In the genomic region with DNA sequence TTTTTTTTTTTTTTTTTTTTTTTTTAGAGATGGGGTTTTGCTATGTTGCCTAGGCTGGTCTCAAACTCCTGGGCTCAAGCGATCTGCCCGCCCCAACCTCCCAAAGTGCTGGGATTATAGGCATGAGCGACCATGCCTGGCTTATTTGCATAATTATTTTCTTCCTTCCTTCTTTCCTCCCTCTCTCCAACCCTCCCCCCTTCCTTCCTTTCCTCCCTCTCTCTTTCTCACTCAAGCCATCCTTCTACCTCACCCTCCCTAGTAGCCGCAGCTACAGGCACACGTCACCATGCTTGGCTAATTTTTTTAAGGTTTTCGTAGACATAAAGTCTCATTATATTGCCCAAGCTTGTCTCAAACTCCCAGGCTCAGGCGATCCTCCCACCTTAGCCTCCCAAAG, we compare ENCODE assay signal across 31 cellular contexts.
DNase-seq lines count a peak whose midpoint lies in the region; ATAC-seq, FAIRE-seq and TF ChIP-seq lines count a peak whose summit lies in the region.
"Had no signal": no experiment of that assay in that cellular context is flagged by ENCODE, and none has a peak within 500 bp of the region (broad histone marks: within the 10 kb centered on the region; RNA-seq: fewer than 3 reads in every experiment).

No MANE protein-coding gene starts in this region.

- CTCF ChIA-PET in GM12878 (lab: Yijun Ruan, JAX): interaction anchor here (1.6 to 5.0 kb wide), 2 partner anchors 37 to 157 kb away, joined by 8 to 24 read pairs; partner anchors contain the start of gene SUDS3

- no peak for TF ChIP-seq RAD21 in GM12878 (IDR thresholded peaks at IDR 0.05; ENCODE audit: insufficient read depth, low read depth, low read length)

- H3K27me3 Mint-ChIP-seq in natural killer cell (ENCODE audit: low read depth in 2 of 2) (no peaks in the 10 kb centered on the region), immature natural killer cell (ENCODE audit: low read depth in 3 of 3) (peaks cover 0 to 2% (median 0%) of the 10 kb centered on the region in 3 donors)
- H3K27me3 Mint-ChIP-seq in natural killer cell treated with Interleukin-12 subunit alpha and Interleukin-12 subunit beta and Interleukin-15 and Interleukin-18, amount 100 ng/mL, for 72 hours: no peaks in the 10 kb centered on the region
- H3K27me3 Mint-ChIP-seq: activated naive CD8-positive, alpha-beta T cell treated with anti-CD3 and anti-CD28 coated beads, Interleukin-2, amount 50 U/mL, for 24 hours; activated T-cell treated with anti-CD3 and anti-CD28 coated beads, Interleukin-2, amount 50 U/mL, for 24 hours; CD8-positive, alpha-beta memory T cell; dendritic cell treated with granulocyte-macrophage colony-stimulating factor and Interleukin-4, amounts not matched to agents 40 ng/mL and 50 ng/mL, for 4 days; IgD-negative memory B cell had no signal

- in situ Hi-C loops in GM12878 (cut with MboI): no loop called here

- no peak for FAIRE-seq in GM12878 (lab: Jason Lieb, UNC)
- FAIRE-seq: A204.1, frontal cortex, H1 had no signal

- H3K36me3 ChIP-seq in GM12878 (ENCODE audit: control insufficient read depth in 2 of 2, insufficient read depth in 2 of 2, low read length in 1 of 2): peaks cover 0 to 6% of the 10 kb centered on the region in 2 experiments; a peak in 1 of 4 replicates
- H3K36me3 ChIP-seq in heart left ventricle: peaks cover 0 to 17% (median 7%) of the 10 kb centered on the region in 9 donors
- H3K36me3 ChIP-seq: sigmoid colon, SJSA1, uterus had no signal

- H3K27ac ChIP-seq in GM12878 (ENCODE audit: control insufficient read depth, insufficient read depth) (peak overlapping the region; percentile 58), heart left ventricle (no peak overlapping the region)
- H3K27ac ChIP-seq: psoas muscle, sigmoid colon, SJSA1, uterus had no signal

- ATAC-seq in natural killer cell (no peak), HG03460 (IDR thresholded peaks at IDR 0.05; ENCODE audit: unreplicated experiment) (peak; percentile 54), GM12878 (peak; percentile 66), left colon (no peak), heart left ventricle (no peak)
- no peak for ATAC-seq in natural killer cell treated with Interleukin-12 subunit alpha and Interleukin-12 subunit beta and Interleukin-15 and Interleukin-18, amount 100 ng/mL, for 72 hours
- ATAC-seq: activated naive CD8-positive, alpha-beta T cell treated with anti-CD3 and anti-CD28 coated beads, Interleukin-2, amount 50 U/mL, for 24 hours; left lobe of liver; psoas muscle had no signal

- H3K4me3 ChIP-seq in GM12878: no peak overlapping the region
- no peak overlapping the region for H3K4me3 ChIP-seq in heart left ventricle
- H3K4me3 ChIP-seq: psoas muscle, sigmoid colon, SJSA1, uterus had no signal

- H3K4me1 Mint-ChIP-seq in natural killer cell (no peaks in the 10 kb centered on the region), immature natural killer cell (peaks cover 2 to 10% of the 10 kb centered on the region in 2 donors)
- peaks cover 0 to 5% of the 10 kb centered on the region in 2 donors for H3K4me1 Mint-ChIP-seq in natural killer cell treated with Interleukin-12 subunit alpha and Interleukin-12 subunit beta and Interleukin-15 and Interleukin-18, amount 100 ng/mL, for 72 hours (ENCODE audit: low read depth in 2 of 2)
- H3K4me1 Mint-ChIP-seq: activated naive CD8-positive, alpha-beta T cell treated with anti-CD3 and anti-CD28 coated beads, Interleukin-2, amount 50 U/mL, for 24 hours had no signal

- 41% methylated on average over 7 of the region's 7 CpGs for WGBS in GM12878 (ENCODE audit: insufficient coverage, insufficient replicate concordance, low lambda C conversion rate, missing lambda C conversion rate)
- 92 to 95% (median 95%) methylated on average over 7 of the region's 7 CpGs for WGBS in heart left ventricle, 4 donors

- H3K9me3 Mint-ChIP-seq in natural killer cell: no peaks in the 10 kb centered on the region
- no peaks in the 10 kb centered on the region for H3K9me3 Mint-ChIP-seq in natural killer cell treated with Interleukin-12 subunit alpha and Interleukin-12 subunit beta and Interleukin-15 and Interleukin-18, amount 100 ng/mL, for 72 hours
- H3K9me3 Mint-ChIP-seq in immature natural killer cell: no peaks in the 10 kb centered on the region
- H3K9me3 Mint-ChIP-seq: activated naive CD8-positive, alpha-beta T cell treated with anti-CD3 and anti-CD28 coated beads, Interleukin-2, amount 50 U/mL, for 24 hours; activated T-cell treated with anti-CD3 and anti-CD28 coated beads, Interleukin-2, amount 50 U/mL, for 24 hours; CD8-positive, alpha-beta memory T cell; dendritic cell treated with granulocyte-macrophage colony-stimulating factor and Interleukin-4, amounts not matched to agents 40 ng/mL and 50 ng/mL, for 4 days had no signal

- TF ChIP-seq EP300 in GM12878 (IDR thresholded peaks at IDR 0.05; ENCODE audit: borderline replicate concordance in 1 of 2, control insufficient read depth in 1 of 2, low read depth in 2 of 2, low read length in 2 of 2): no peak

- H3K36me3 Mint-ChIP-seq in natural killer cell: no peaks in the 10 kb centered on the region
- H3K36me3 Mint-ChIP-seq in natural killer cell treated with Interleukin-12 subunit alpha and Interleukin-12 subunit beta and Interleukin-15 and Interleukin-18, amount 100 ng/mL, for 72 hours: no peaks in the 10 kb centered on the region
- peaks cover 4 to 12% (median 10%) of the 10 kb centered on the region in 3 donors for H3K36me3 Mint-ChIP-seq in immature natural killer cell

- H3K4me3 Mint-ChIP-seq in natural killer cell: no peak overlapping the region
- no peak overlapping the region for H3K4me3 Mint-ChIP-seq in natural killer cell treated with Interleukin-12 subunit alpha and Interleukin-12 subunit beta and Interleukin-15 and Interleukin-18, amount 100 ng/mL, for 72 hours
- H3K4me3 Mint-ChIP-seq in immature natural killer cell: no peak overlapping the region
- H3K4me3 Mint-ChIP-seq: activated naive CD8-positive, alpha-beta T cell treated with anti-CD3 and anti-CD28 coated beads, Interleukin-2, amount 50 U/mL, for 24 hours; activated T-cell treated with anti-CD3 and anti-CD28 coated beads, Interleukin-2, amount 50 U/mL, for 24 hours; CD8-positive, alpha-beta memory T cell; dendritic cell treated with granulocyte-macrophage colony-stimulating factor and Interleukin-4, amounts not matched to agents 40 ng/mL and 50 ng/mL, for 4 days had no signal

- TF ChIP-seq POLR2A in GM12878 (IDR thresholded peaks at IDR 0.05; ENCODE audit: low read depth, low read length): no peak
- TF ChIP-seq POLR2A in heart left ventricle (IDR thresholded peaks at IDR 0.05): no peak

- no peak overlapping the region; the same call in 1 of the 2 replicates for H2AFZ ChIP-seq in GM12878 (ENCODE audit: control insufficient read depth, low read depth, low read length)

- no peak for DNase-seq in natural killer cell
- no peak for DNase-seq in natural killer cell treated with Interleukin-12 subunit alpha and Interleukin-12 subunit beta and Interleukin-15 and Interleukin-18, amount 100 ng/mL, for 72 hours (ENCODE audit: low spot score)
- no peak for DNase-seq in GM12878 (ENCODE audit: low read depth, low spot score)
- no peak for DNase-seq in left colon
- no peak for DNase-seq in immature natural killer cell
- no peak for DNase-seq in heart left ventricle
- no peak for DNase-seq in mucosa of gallbladder (ENCODE audit: low spot score)
- DNase-seq: activated CD4-positive, alpha-beta T cell treated with anti-CD3 and anti-CD28 coated beads for 4 hours; activated gamma-delta T cell; activated naive CD8-positive, alpha-beta T cell treated with anti-CD3 and anti-CD28 coated beads, Interleukin-2, amount 50 U/mL, for 24 hours; activated T-cell treated with anti-CD3 and anti-CD28 coated beads, Interleukin-2, amount 50 U/mL, for 24 hours; AML-193; CD8-positive, alpha-beta memory T cell; central memory CD4-positive, alpha-beta T cell; mesendoderm; NCI-H1105; NCI-H187 treated with DMSO at 0.1 percent for 48 hours; psoas muscle; sigmoid colon; stimulated activated CD4-positive, alpha-beta T cell treated with anti-CD3 and anti-CD28 coated beads, Interleukin-4, amount 100 ng/mL, for 4 hours; stimulated activated naive CD4-positive, alpha-beta T cell treated with Interleukin-2 at 50 U/mL for 16 hours; T-helper 1 cell; uterus had no signal

- H3K4me2 ChIP-seq in GM12878 (ENCODE audit: control insufficient read depth, insufficient read depth): no peak overlapping the region

- H3K9me3 ChIP-seq in GM12878 (replicated peaks; ENCODE audit: control insufficient read depth, insufficient read depth, low read length): no peaks in the 10 kb centered on the region; the same call in 1 of the 3 replicates
- H3K9me3 ChIP-seq in heart left ventricle: no peaks in the 10 kb centered on the region
- H3K9me3 ChIP-seq: psoas muscle, sigmoid colon, SJSA1, uterus had no signal

- POLR2A ChIA-PET in GM12878 (lab: Charles Lee): interaction anchor here (0.6 to 1.2 kb wide), 5 partner anchors 15 to 566 kb away, joined by 3 to 8 read pairs (median 6); no protein-coding TSS in a partner anchor

- TF ChIP-seq CTCF in natural killer cell (IDR thresholded peaks at IDR 0.05): no peak
- no peak for TF ChIP-seq CTCF in GM12878 (IDR thresholded peaks at IDR 0.05 in 2 of 3, conservative IDR thresholded peaks at IDR 0.05 in 1 of 3; ENCODE audit: control insufficient read depth in 2 of 3, extremely low read depth in 1 of 3, insufficient read depth in 1 of 3, low read depth in 3 of 3, low read length in 3 of 3)
- no peak for TF ChIP-seq CTCF in heart left ventricle (IDR thresholded peaks at IDR 0.05)

- SMC1A ChIA-PET in GM12878 (lab: Charles Lee; ENCODE audit: uncharacterized antibody, unreplicated experiment): interaction anchor here (1.0 to 1.9 kb wide), 4 partner anchors 15 to 154 kb away, joined by 3 to 4 read pairs (median 3); no protein-coding TSS in a partner anchor

- H3K79me2 ChIP-seq in GM12878 (ENCODE audit: control insufficient read depth, insufficient read depth, low read length): no peaks in the 10 kb centered on the region

- RAD21 ChIA-PET in GM12878 (lab: Charles Lee; ENCODE audit: unreplicated experiment): interaction anchor here (0.6 to 2.1 kb wide), 7 partner anchors 22 to 165 kb away, joined by 3 to 10 read pairs (median 3); partner anchors contain the start of gene SUDS3

- no peaks in the 10 kb centered on the region for H4K20me1 ChIP-seq in GM12878 (ENCODE audit: control insufficient read depth, insufficient read depth)

- H3K27me3 ChIP-seq in GM12878 (replicated peaks in 1 of 2; ENCODE audit: control insufficient read depth in 2 of 2, insufficient read depth in 2 of 2, low read length in 1 of 2) (no peaks in the 10 kb centered on the region), heart left ventricle (no peaks in the 10 kb centered on the region)
- H3K27me3 ChIP-seq: sigmoid colon, SJSA1, uterus had no signal

- H3K27ac Mint-ChIP-seq in natural killer cell: peak overlapping the region; percentile 27 to 67
- peak overlapping the region in 1 of 2 donors; percentile 71 for H3K27ac Mint-ChIP-seq in natural killer cell treated with Interleukin-12 subunit alpha and Interleukin-12 subunit beta and Interleukin-15 and Interleukin-18, amount 100 ng/mL, for 72 hours
- peak overlapping the region in 3 of 6 donors; percentile 42 to 81 (median 51) for H3K27ac Mint-ChIP-seq in immature natural killer cell
- H3K27ac Mint-ChIP-seq: activated T-cell treated with anti-CD3 and anti-CD28 coated beads, Interleukin-2, amount 50 U/mL, for 24 hours; dendritic cell treated with granulocyte-macrophage colony-stimulating factor and Interleukin-4, amounts not matched to agents 40 ng/mL and 50 ng/mL, for 4 days; IgD-negative memory B cell had no signal

- H3K9ac ChIP-seq in GM12878 (ENCODE audit: control insufficient read depth, insufficient read depth, low read length): no peak overlapping the region; the same call in 1 of the 2 replicates

- BruUV-seq in GM12878 (replicated peaks; lab: Mats Ljungman, UMichigan): no TSS peak

- intact Hi-C loops in natural killer cell (cut with micrococcal nuclease) (no loop called here), GM12878 (cut with micrococcal nuclease; ENCODE audit: unreplicated experiment) (no loop called here), left colon (cut with DNase I, micrococcal nuclease) (no loop called here), heart left ventricle (cut with DNase I) (no loop called here)

- H3K4me1 ChIP-seq in GM12878 (ENCODE audit: control insufficient read depth, insufficient read depth, low read length): peaks cover 5% of the 10 kb centered on the region
- no peaks in the 10 kb centered on the region for H3K4me1 ChIP-seq in heart left ventricle
- H3K4me1 ChIP-seq: psoas muscle, sigmoid colon, SJSA1, uterus had no signal

Comparison
In these comparisons a context has a peak if more than half of its experiments do, and no peak if none do; other contexts are left out.
1. ATAC-seq: peak in HG03460 (single experiment) and GM12878 (single experiment); none in natural killer cell (0 of 3), natural killer cell treated with Interleukin-12 subunit alpha and Interleukin-12 subunit beta and Interleukin-15 and Interleukin-18, amount 100 ng/mL, for 72 hours (0 of 2), left colon (single experiment) and heart left ventricle (0 of 4).